ENCODE assay signal across 9 cellular contexts in genomic region chr7:45259966-45260646, GRCh38.
DNase-seq lines count a peak whose midpoint lies in the region; ATAC-seq, FAIRE-seq and TF ChIP-seq lines count a peak whose summit lies in the region.
"Had no signal": no experiment of that assay in that cellular context is flagged by ENCODE, and none has a peak within 500 bp of the region (broad histone marks: within the 10 kb centered on the region; RNA-seq: fewer than 3 reads in every experiment).

No MANE protein-coding gene starts in this region.

- no peaks in the 10 kb centered on the region for H4K20me1 ChIP-seq in smooth muscle cell (ENCODE audit: low read depth)

- no peak overlapping the region for H3K4me2 ChIP-seq in smooth muscle cell

- no peaks in the 10 kb centered on the region for H3F3A ChIP-seq in smooth muscle cell (ENCODE audit: low read depth)

- peak; percentile 86 for ATAC-seq in T-helper 17 cell
- no peak for ATAC-seq in GM21737 (IDR thresholded peaks at IDR 0.05; ENCODE audit: unreplicated experiment)

- H3K79me2 ChIP-seq in smooth muscle cell (ENCODE audit: low read depth): no peaks in the 10 kb centered on the region

- no peak overlapping the region for H2AFZ ChIP-seq in smooth muscle cell (ENCODE audit: low read depth)

- no peaks in the 10 kb centered on the region for H3K36me3 ChIP-seq in smooth muscle cell (ENCODE audit: low read depth)

- no peak overlapping the region for H3K27ac ChIP-seq in smooth muscle cell (ENCODE audit: low read depth)
- H3K27ac ChIP-seq: skin epidermis had no signal

- H3K9ac ChIP-seq in smooth muscle cell (ENCODE audit: low read depth): no peak overlapping the region

- peaks cover 4% of the 10 kb centered on the region for H3K4me1 Mint-ChIP-seq in T-helper 17 cell

- 24% methylated on average over 30 of the region's 30 CpGs for WGBS in smooth muscle cell (ENCODE audit: low lambda C conversion rate)

- H3K27me3 Mint-ChIP-seq in T-helper 17 cell: peaks cover 24% of the 10 kb centered on the region

- peak overlapping the region; percentile 9 for H3K4me3 Mint-ChIP-seq in T-helper 17 cell

- peak; percentile 72 for FAIRE-seq in HTR-8/SVneo (lab: Jason Lieb, UNC)

- no peaks in the 10 kb centered on the region for H3K36me3 Mint-ChIP-seq in T-helper 17 cell (ENCODE audit: low read depth)

- H3K9me3 ChIP-seq in T-helper 17 cell (ENCODE audit: control insufficient read depth, low read length, poor library complexity, severe bottlenecking) (no peaks in the 10 kb centered on the region), smooth muscle cell (replicated peaks; ENCODE audit: low read depth) (no peaks in the 10 kb centered on the region)

- peaks cover 11% of the 10 kb centered on the region for H3K27me3 ChIP-seq in smooth muscle cell (ENCODE audit: low read depth)

- no peak overlapping the region for H3K27ac Mint-ChIP-seq in T-helper 17 cell

- no peaks in the 10 kb centered on the region for H3K4me1 ChIP-seq in smooth muscle cell (ENCODE audit: low read depth)

- no peak overlapping the region for H3K4me3 ChIP-seq in smooth muscle cell
- H3K4me3 ChIP-seq: skin epidermis had no signal

- DNase-seq in SKM-1 treated with dmso at 0.1 percent for 144 hours (lab: John Stamatoyannopoulos, UW; ENCODE audit: unreplicated experiment): peak; percentile 15
- no peak for DNase-seq in SKM-1 (lab: John Stamatoyannopoulos, UW; ENCODE audit: unreplicated experiment)
- DNase-seq in HTR-8/SVneo (ENCODE audit: insufficient read length, low spot score): peak; percentile 57
- DNase-seq in T-helper 17 cell: peak; percentile 54 to 75 (median 60)
- peak in 47 of 58 donors; percentile 9 to 80 (median 31) for DNase-seq in anterior cingulate cortex (lab: John Stamatoyannopoulos, UW)
- DNase-seq in hypothalamus (lab: John Stamatoyannopoulos, UW): peak in 44 of 51 donors; percentile 4 to 78 (median 31)
- peak; percentile 4 for DNase-seq in smooth muscle cell (lab: John Stamatoyannopoulos, UW; ENCODE audit: unreplicated experiment)

- peak; percentile 99 for TF ChIP-seq CTCF in smooth muscle cell (IDR thresholded peaks at IDR 0.05; ENCODE audit: borderline replicate concordance, insufficient read depth, poor library complexity, severe bottlenecking)
